12 cellular contexts compared by ENCODE assay signal in the genomic region with DNA sequence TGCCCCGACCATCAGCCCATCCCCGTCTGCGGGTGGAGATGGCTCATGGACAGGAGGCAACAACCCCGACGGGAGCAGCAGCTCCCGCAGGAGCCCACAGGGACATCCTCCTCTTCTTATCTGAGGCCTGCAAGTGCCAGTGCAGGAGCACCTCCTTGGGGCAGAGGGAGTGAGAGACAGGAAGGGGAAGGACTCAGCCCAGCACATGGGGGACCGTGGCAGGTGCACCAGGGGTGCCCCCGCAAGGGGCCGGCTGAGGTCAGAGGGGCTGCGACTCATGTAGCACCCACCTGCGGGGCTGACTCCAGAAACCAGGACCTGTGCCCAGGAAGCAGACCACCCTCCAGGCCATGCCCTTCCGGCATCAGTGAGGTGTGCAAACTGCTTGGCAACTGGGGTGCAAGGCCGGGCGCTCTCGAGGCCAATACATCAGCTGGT.
"Had no signal": no experiment of that assay in that cellular context is flagged by ENCODE, and none has a peak within 500 bp of the region (broad histone marks: within the 10 kb centered on the region; RNA-seq: fewer than 3 reads in every experiment).

No MANE protein-coding gene starts in this region.

- H3K27ac ChIP-seq: adrenal gland, ascending aorta, upper lobe of left lung, WERI-Rb-1 had no signal

- H3K9me3 Mint-ChIP-seq: activated T-helper 1 cell treated with anti-CD3 and anti-CD28 coated beads, Interleukin-12 subunit alpha, Interleukin-12 subunit beta, Interleukin-2, Interleukin-4 antibody, amounts not matched to agents 30 ng/mL and 10 ng/mL and 1 ng/mL, durations not matched to agents 14 hours and 24 hours and 36 hours; stimulated activated naive B cell treated with anti-CD40 and anti-IgM and Interleukin-4, amounts not matched to agents 10 μg/mL and 1 μg/mL and 100 μg/mL, for 72 hours had no signal

- H3K4me1 ChIP-seq: adrenal gland, ascending aorta, upper lobe of left lung had no signal

- DNase-seq: activated CD4-positive, alpha-beta T cell treated with anti-CD3 and anti-CD28 coated beads for 1 hour; activated gamma-delta T cell treated with Interleukin-2 at 50 U/mL for 16 hours; effector memory CD4-positive, alpha-beta T cell had no signal

- H3K27ac Mint-ChIP-seq: activated CD8-positive, alpha-beta T cell treated with anti-CD3 and anti-CD28 coated beads, Interleukin-2, amount 10 ng/mL, durations not matched to agents 7 days and 5 days; activated naive CD4-positive, alpha-beta T cell treated with anti-CD3 and anti-CD28 coated beads, Interleukin-2, amount 50 U/mL, for 72 hours; activated T-helper 1 cell treated with anti-CD3 and anti-CD28 coated beads, Interleukin-12 subunit alpha, Interleukin-12 subunit beta, Interleukin-2, Interleukin-4 antibody, amounts not matched to agents 30 ng/mL and 10 ng/mL and 1 ng/mL, durations not matched to agents 14 hours and 24 hours and 36 hours; stimulated activated naive B cell treated with anti-CD40 and anti-IgM and Interleukin-4, amounts not matched to agents 10 μg/mL and 1 μg/mL and 100 μg/mL, for 72 hours had no signal

- H3K4me3 ChIP-seq: adrenal gland, ascending aorta, upper lobe of left lung had no signal

- H3K36me3 ChIP-seq: adrenal gland, ascending aorta, upper lobe of left lung, WERI-Rb-1 had no signal

- H3K4me1 Mint-ChIP-seq: central memory CD8-positive, alpha-beta T cell; stimulated activated naive B cell treated with anti-CD40 and anti-IgM and Interleukin-4, amounts not matched to agents 10 μg/mL and 1 μg/mL and 100 μg/mL, for 72 hours had no signal

- H3K27me3 ChIP-seq: adrenal gland, ascending aorta, upper lobe of left lung had no signal

- H3K9me3 ChIP-seq: adrenal gland, ascending aorta, upper lobe of left lung had no signal

- H3K4me3 Mint-ChIP-seq: activated CD8-positive, alpha-beta T cell treated with anti-CD3 and anti-CD28 coated beads, Interleukin-2, amount 10 ng/mL, durations not matched to agents 7 days and 5 days; activated T-helper 1 cell treated with anti-CD3 and anti-CD28 coated beads, Interleukin-12 subunit alpha, Interleukin-12 subunit beta, Interleukin-2, Interleukin-4 antibody, amounts not matched to agents 30 ng/mL and 10 ng/mL and 1 ng/mL, durations not matched to agents 14 hours and 24 hours and 36 hours; central memory CD8-positive, alpha-beta T cell; stimulated activated naive B cell treated with anti-CD40 and anti-IgM and Interleukin-4, amounts not matched to agents 10 μg/mL and 1 μg/mL and 100 μg/mL, for 72 hours had no signal

- H3K27me3 Mint-ChIP-seq: central memory CD8-positive, alpha-beta T cell; stimulated activated naive B cell treated with anti-CD40 and anti-IgM and Interleukin-4, amounts not matched to agents 10 μg/mL and 1 μg/mL and 100 μg/mL, for 72 hours had no signal
